Comparison of ENCODE assay signal across 12 cellular contexts in genomic region chr5:125317546-125317995, GRCh38.
DNase-seq lines count a peak whose midpoint lies in the region; ATAC-seq, FAIRE-seq and TF ChIP-seq lines count a peak whose summit lies in the region.
"Had no signal": no experiment of that assay in that cellular context is flagged by ENCODE, and none has a peak within 500 bp of the region (broad histone marks: within the 10 kb centered on the region; RNA-seq: fewer than 3 reads in every experiment).

No MANE protein-coding gene starts in this region.

- DNase-seq in GM23338 (ENCODE audit: low spot score), result peak; percentile 73
- peak; percentile 89 for DNase-seq in NCI-H1930 (lab: John Stamatoyannopoulos, UW)
- peak; percentile 10 for DNase-seq in astrocyte (ENCODE audit: low read depth)
- DNase-seq in neural crest cell (ENCODE audit: low read depth, low spot score), result peak; percentile 16
- no peak for DNase-seq in GM12892 (ENCODE audit: insufficient read length)
- no peak for DNase-seq in H54 (ENCODE audit: insufficient read length, low spot score)
- DNase-seq: activated T-cell treated with anti-CD3 and anti-CD28 coated beads for 4 hours, Karpas-422 had no signal

- H3K27me3 ChIP-seq in GM23338 (ENCODE audit: insufficient read depth), result no peaks in the 10 kb centered on the region
- no peaks in the 10 kb centered on the region for H3K27me3 ChIP-seq in astrocyte (ENCODE audit: insufficient read depth, low read length)

- H2AFZ ChIP-seq in GM23338 (no peak overlapping the region), astrocyte (ENCODE audit: low read depth, low read length) (peak overlapping the region; percentile 54)

- H3K4me1 Mint-ChIP-seq in GM23338 (peaks cover 32% of the 10 kb centered on the region; the same call in 2 of the 3 replicates), astrocyte (ENCODE audit: low read depth, unreplicated experiment) (peaks cover 5% of the 10 kb centered on the region), neural crest cell (peaks cover 57% of the 10 kb centered on the region)
- H3K4me1 Mint-ChIP-seq: CD14-positive monocyte had no signal

- H3K36me3 ChIP-seq in GM23338 (ENCODE audit: insufficient read depth), result no peaks in the 10 kb centered on the region
- H3K36me3 ChIP-seq in astrocyte (ENCODE audit: insufficient read depth, low read length), result no peaks in the 10 kb centered on the region

- H3K4me3 Mint-ChIP-seq in GM23338 (peak overlapping the region; percentile 18; the same call in 2 of the 3 replicates), astrocyte (ENCODE audit: unreplicated experiment) (no peak overlapping the region), neural crest cell (peak overlapping the region; percentile 59)
- H3K4me3 Mint-ChIP-seq: CD14-positive monocyte had no signal

- H3K27me3 Mint-ChIP-seq in GM23338 (ENCODE audit: insufficient read depth, low read depth, poor library complexity) (peaks cover 1% of the 10 kb centered on the region), astrocyte (ENCODE audit: low read depth, unreplicated experiment) (no peaks in the 10 kb centered on the region), neural crest cell (ENCODE audit: low read depth) (no peaks in the 10 kb centered on the region)

- FAIRE-seq in astrocyte (lab: Jason Lieb, UNC) (no peak), GM12892 (lab: Jason Lieb, UNC) (no peak), H54 (lab: Jason Lieb, UNC) (no peak)

- H3K79me2 ChIP-seq in GM23338 (replicated peaks; ENCODE audit: insufficient read depth), result no peaks in the 10 kb centered on the region
- H3K79me2 ChIP-seq in astrocyte (ENCODE audit: insufficient read depth, low read length), result no peaks in the 10 kb centered on the region

- H3K27ac ChIP-seq in GM23338 (ENCODE audit: low read depth), result peak overlapping the region; percentile 53; the same call in 1 of the 2 replicates
- H3K27ac ChIP-seq in astrocyte (ENCODE audit: low read depth, low read length), result no peak overlapping the region
- H3K27ac ChIP-seq: coronary artery had no signal

- H3K36me3 Mint-ChIP-seq in GM23338 (ENCODE audit: low read depth) (peaks cover 33% of the 10 kb centered on the region), astrocyte (ENCODE audit: low read depth, unreplicated experiment) (peaks cover 2% of the 10 kb centered on the region), neural crest cell (ENCODE audit: low read depth) (peaks cover 17% of the 10 kb centered on the region)
- H3K36me3 Mint-ChIP-seq: CD14-positive monocyte had no signal

- H3K4me2 ChIP-seq in GM23338 (peak overlapping the region; percentile 67), astrocyte (ENCODE audit: low read length) (peak overlapping the region; percentile 35)

- H3K27ac Mint-ChIP-seq in GM23338 (peak overlapping the region; percentile 76), astrocyte (ENCODE audit: unreplicated experiment) (peak overlapping the region; percentile 55), neural crest cell (ENCODE audit: unreplicated experiment) (peak overlapping the region; percentile 90)
- H3K27ac Mint-ChIP-seq: CD14-positive monocyte had no signal

- TF ChIP-seq POLR2A in GM12892 (IDR thresholded peaks at IDR 0.05; ENCODE audit: low read depth, low read length) (no peak), H54 (IDR thresholded peaks at IDR 0.05; ENCODE audit: low read depth, low read length) (no peak)

- H4K20me1 ChIP-seq in GM23338 (replicated peaks; ENCODE audit: insufficient read depth) (no peaks in the 10 kb centered on the region), astrocyte (ENCODE audit: insufficient read depth, low read length) (no peaks in the 10 kb centered on the region)

- H3K4me1 ChIP-seq in GM23338 (ENCODE audit: insufficient read depth), result peaks cover 34% of the 10 kb centered on the region
- no peaks in the 10 kb centered on the region for H3K4me1 ChIP-seq in astrocyte (ENCODE audit: insufficient read depth, low read length)

- TF ChIP-seq CTCF in GM23338 (conservative IDR thresholded peaks at IDR 0.05; ENCODE audit: low read depth in 2 of 2), result no peak
- no peak for TF ChIP-seq CTCF in astrocyte (IDR thresholded peaks at IDR 0.05; ENCODE audit: insufficient read depth, low read depth, low read length)
- no peak for TF ChIP-seq CTCF in neural crest cell (conservative IDR thresholded peaks at IDR 0.05)

- H3F3A ChIP-seq in GM23338 (replicated peaks; ENCODE audit: low read depth), result no peaks in the 10 kb centered on the region

- peaks cover 24% of the 10 kb centered on the region for H3K9me3 Mint-ChIP-seq in GM23338
- peaks cover 10% of the 10 kb centered on the region for H3K9me3 Mint-ChIP-seq in astrocyte (ENCODE audit: unreplicated experiment)
- H3K9me3 Mint-ChIP-seq in neural crest cell, result peaks cover 17% of the 10 kb centered on the region

- H3K4me3 ChIP-seq in GM23338, result peak overlapping the region; percentile 17
- no peak overlapping the region for H3K4me3 ChIP-seq in astrocyte (ENCODE audit: insufficient read depth, low read depth, low read length)
- H3K4me3 ChIP-seq: coronary artery had no signal

- H3K9ac ChIP-seq in astrocyte (ENCODE audit: low read length), result no peak overlapping the region

- ATAC-seq in GM23338, result peak; percentile 94
- ATAC-seq in GM19035 (IDR thresholded peaks at IDR 0.05; ENCODE audit: unreplicated experiment), result no peak
- no peak for ATAC-seq in GM18520 (IDR thresholded peaks at IDR 0.05; ENCODE audit: unreplicated experiment)

- no peaks in the 10 kb centered on the region for H3K9me3 ChIP-seq in astrocyte (ENCODE audit: insufficient read depth, low read depth, low read length)

- H3K9me2 ChIP-seq in GM23338 (ENCODE audit: insufficient read depth), result no peaks in the 10 kb centered on the region

TF ChIP-seq in GM23338, 12 proteins besides CTCF, POLR2A, EP300 and RAD21 (continues in another document):
- TF ChIP-seq NANOG (IDR thresholded peaks at IDR 0.05; ENCODE audit: borderline replicate concordance), result peak; percentile 63; the same call in 1 of the 2 replicates
- TF ChIP-seq REST (IDR thresholded peaks at IDR 0.05; ENCODE audit: unreplicated experiment), result no peak
- TF ChIP-seq EZH2phosphoT487 (IDR thresholded peaks at IDR 0.05; ENCODE audit: unreplicated experiment), result no peak
- TF ChIP-seq STAT1 (IDR thresholded peaks at IDR 0.05; ENCODE audit: unreplicated experiment), result no peak
- no peak for TF ChIP-seq ZNF114 (CRISPR knock-in tag; IDR thresholded peaks at IDR 0.05)
- 0 out of 2 replicates have a peak, but pooled peaks have one; percentile 16 for TF ChIP-seq CREB1 (CRISPR knock-in tag; IDR thresholded peaks at IDR 0.05; ENCODE audit: low read depth)
- no peak for TF ChIP-seq EZH2 (IDR thresholded peaks at IDR 0.05; ENCODE audit: low read depth, unreplicated experiment)
- no peak for TF ChIP-seq POLR2AphosphoS5 (IDR thresholded peaks at IDR 0.05; ENCODE audit: low read depth)
- no peak for TF ChIP-seq ZNF331 (CRISPR knock-in tag; IDR thresholded peaks at IDR 0.05; ENCODE audit: low read depth)

Comparison
In these comparisons a context has a peak if more than half of its experiments do, and no peak if none do; other contexts are left out.
1. DNase-seq: peak in GM23338 (single experiment), NCI-H1930 (2 of 2), astrocyte (single experiment) and neural crest cell (single experiment); none in GM12892 (single experiment) and H54 (single experiment).
2. Peak in every context shown above with its lines, with median percentiles within 50 percentile points of each other: H3K27ac Mint-ChIP-seq.